8 cellular contexts compared by ENCODE assay signal in the genomic region with DNA sequence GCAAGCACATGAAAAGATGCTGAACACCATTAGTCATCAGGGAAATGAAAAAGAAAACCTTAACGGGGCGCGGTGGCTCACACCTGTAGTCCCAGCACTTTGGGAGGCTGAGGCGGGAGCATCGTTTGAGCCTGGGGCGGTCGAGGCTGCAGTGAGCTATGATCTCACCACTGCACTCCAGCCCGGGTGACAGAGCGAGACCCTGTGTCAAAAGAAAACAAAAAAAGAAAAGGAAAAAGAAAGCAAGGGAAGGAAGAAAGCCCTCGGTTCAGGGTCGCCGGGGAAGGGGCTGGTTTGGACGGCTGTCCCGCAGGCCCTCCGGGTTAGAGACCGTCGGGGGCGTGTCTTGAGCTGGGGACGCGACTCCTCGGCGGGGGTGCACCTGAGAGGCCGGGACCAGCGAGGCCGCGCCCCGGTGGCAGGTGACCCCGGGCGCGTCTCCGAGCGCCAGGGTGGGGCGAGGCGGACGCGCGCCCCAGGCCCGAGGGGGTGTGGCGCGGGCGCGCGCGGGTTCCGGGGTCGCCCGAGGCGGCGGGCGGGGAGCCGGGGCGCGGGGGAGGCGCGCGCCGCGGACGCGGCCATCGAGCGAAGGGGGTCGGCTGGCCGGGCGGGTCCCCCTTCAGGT. TPM values are rescaled to one million over a fixed set of nuclear protein-coding genes. Genes with fewer than 3 reads are reported as not detected.
DNase-seq lines count a peak whose midpoint lies in the region; ATAC-seq, FAIRE-seq and TF ChIP-seq lines count a peak whose summit lies in the region.

No MANE protein-coding gene starts in this region.

- peaks cover 5 to 7% of the 10 kb centered on the region in 2 donors for H3K36me3 Mint-ChIP-seq in activated naive CD4-positive, alpha-beta T cell treated with anti-CD3 and anti-CD28 coated beads, Interleukin-2, amount 50 U/mL, for 72 hours

- H2AFZ ChIP-seq in ACC112 (ENCODE audit: low read length, unreplicated experiment) (no peak overlapping the region), hepatocyte (peak overlapping the region; percentile 57)

- H3K4me3 ChIP-seq in ACC112 (ENCODE audit: low read depth, low read length) (peak overlapping the region; percentile 91), hepatocyte (peak overlapping the region; percentile 29), small intestine (ENCODE audit: low read depth in 1 of 2, low read length in 2 of 2) (peak overlapping the region; percentile 23 to 62)

- peak overlapping the region; percentile 85 to 97 for H3K27ac Mint-ChIP-seq in activated naive CD4-positive, alpha-beta T cell treated with anti-CD3 and anti-CD28 coated beads, Interleukin-2, amount 50 U/mL, for 72 hours

- H3K79me2 ChIP-seq in ACC112 (ENCODE audit: control insufficient read depth, insufficient read depth, low read length, unreplicated experiment) (peaks cover 36% of the 10 kb centered on the region), hepatocyte (peaks cover 23% of the 10 kb centered on the region)

- H3K4me2 ChIP-seq in hepatocyte = peak overlapping the region; percentile 74

- H3K9me3 Mint-ChIP-seq in activated naive CD4-positive, alpha-beta T cell treated with anti-CD3 and anti-CD28 coated beads, Interleukin-2, amount 50 U/mL, for 72 hours = no peaks in the 10 kb centered on the region

- H3K27ac ChIP-seq in ACC112 (ENCODE audit: low read depth, low read length) = peak overlapping the region; percentile 60; the same call in 1 of the 2 replicates
- H3K27ac ChIP-seq in hepatocyte = peak overlapping the region; percentile 80
- H3K27ac ChIP-seq in small intestine (ENCODE audit: low read depth in 1 of 2, low read length in 1 of 2) = peak overlapping the region in 1 of 2 donors; percentile 62

- H3K9me3 ChIP-seq in hepatocyte (ENCODE audit: low read depth) (no peaks in the 10 kb centered on the region), small intestine (ENCODE audit: control insufficient read depth, low read depth) (no peaks in the 10 kb centered on the region)

- H3K27me3 ChIP-seq in ACC112 (ENCODE audit: insufficient read depth, low read length) = no peaks in the 10 kb centered on the region
- no peaks in the 10 kb centered on the region for H3K27me3 ChIP-seq in hepatocyte
- no peaks in the 10 kb centered on the region for H3K27me3 ChIP-seq in small intestine (ENCODE audit: control insufficient read depth in 2 of 2, insufficient read depth in 2 of 2, low read length in 2 of 2)

- WGBS in hepatocyte (ENCODE audit: low lambda C conversion rate, missing lambda C conversion rate) = 70% methylated on average over 18 of the region's 65 CpGs
- WGBS in small intestine, 3 donors = 2 to 44% (median 17%) methylated on average over 34 to 65 of the region's 65 CpGs

- ATAC-seq in GM18511 (IDR thresholded peaks at IDR 0.05; ENCODE audit: unreplicated experiment) = peak; percentile 60
- peak; percentile 50 for ATAC-seq in HG03108 (IDR thresholded peaks at IDR 0.05; ENCODE audit: unreplicated experiment)
- peak; percentile 69 to 78 for ATAC-seq in activated naive CD4-positive, alpha-beta T cell treated with anti-CD3 and anti-CD28 coated beads, Interleukin-2, amount 50 U/mL, for 72 hours

- FAIRE-seq in small intestine (lab: Jason Lieb, UNC) = no peak

- H4K20me1 ChIP-seq in hepatocyte (ENCODE audit: insufficient read depth, poor library complexity, severe bottlenecking) = no peaks in the 10 kb centered on the region

- DNase-seq in NCI-H774 (lab: John Stamatoyannopoulos, UW) (peak; percentile 69), hepatocyte (ENCODE audit: low spot score) (peak; percentile 75), small intestine (peak; percentile 59), A172 (ENCODE audit: low spot score) (no peak)
- peak in 1 of 2 donors; percentile 50 for DNase-seq in activated naive CD4-positive, alpha-beta T cell treated with anti-CD3 and anti-CD28 coated beads, Interleukin-2, amount 50 U/mL, for 72 hours (ENCODE audit: low spot score in 2 of 2)

- TF ChIP-seq CTCF in hepatocyte (IDR thresholded peaks at IDR 0.05; ENCODE audit: poor library complexity) = no peak

- no peaks in the 10 kb centered on the region for H3K36me3 ChIP-seq in ACC112 (ENCODE audit: insufficient read depth, low read length)
- no peaks in the 10 kb centered on the region for H3K36me3 ChIP-seq in hepatocyte (replicated peaks; ENCODE audit: insufficient read depth, low read depth)
- no peaks in the 10 kb centered on the region for H3K36me3 ChIP-seq in small intestine (ENCODE audit: control insufficient read depth in 2 of 2, insufficient read depth in 2 of 2, low read length in 2 of 2)

- H3K4me1 ChIP-seq in ACC112 (ENCODE audit: control insufficient read depth, insufficient read depth, low read length, unreplicated experiment) (no peaks in the 10 kb centered on the region), hepatocyte (ENCODE audit: insufficient read depth) (no peaks in the 10 kb centered on the region), small intestine (ENCODE audit: control insufficient read depth in 2 of 2, insufficient read depth in 1 of 2, low read depth in 1 of 2, low read length in 1 of 2) (peaks cover 0 to 6% of the 10 kb centered on the region in 2 donors)

- H3K9me2 ChIP-seq in hepatocyte (replicated peaks; ENCODE audit: insufficient read depth) = no peaks in the 10 kb centered on the region

RNA-seq across cellular contexts. Expression of gene PLXNA3, which starts 0.5 kb away (rescaled TPM):
- 10 to 100 TPM; 37.2 to 40.4 TPM for total RNA-seq in activated naive CD4-positive, alpha-beta T cell treated with anti-CD3 and anti-CD28 coated beads, Interleukin-2, amount 50 U/mL, for 72 hours
- total RNA-seq in hepatocyte = 10.6 and 14.1 TPM in 2 replicates
- polyA plus RNA-seq in hepatocyte = 23.2 and 28.7 TPM in 2 replicates
- 10 to 100 TPM in 1 of 3 donors, 1 to 10 TPM in 2; 3.2 to 10.7 (median 8.4) TPM for polyA plus RNA-seq in small intestine
- total RNA-seq in A172 (2014; rRNA removed; shearing (Covaris generic)) = 9.7 and 14.3 TPM in 2 replicates

RNA-seq across cellular contexts. Expression of gene FAM50A, which starts 13.7 kb away (rescaled TPM):
- 10 to 100 TPM; 53.0 to 68.5 TPM for total RNA-seq in activated naive CD4-positive, alpha-beta T cell treated with anti-CD3 and anti-CD28 coated beads, Interleukin-2, amount 50 U/mL, for 72 hours
- total RNA-seq in hepatocyte = 52.1 and 65.9 TPM in 2 replicates
- polyA plus RNA-seq in hepatocyte (147 and 178 TPM in 2 replicates), small intestine (100 to 1,000 TPM in 2 of 3 donors, 10 to 100 TPM in 1; 72.8 to 181 (median 165) TPM)
- 110 and 137 TPM in 2 replicates for total RNA-seq in A172 (2014; rRNA removed; shearing (Covaris generic))

RNA-seq across cellular contexts. Expression of gene GDI1, which starts 20.6 kb away (rescaled TPM):
- 100 to 1,000 TPM in 1 of 2 donors, 10 to 100 TPM in 1; 96.4 to 213 TPM for total RNA-seq in activated naive CD4-positive, alpha-beta T cell treated with anti-CD3 and anti-CD28 coated beads, Interleukin-2, amount 50 U/mL, for 72 hours
- total RNA-seq in hepatocyte = 82.7 and 101 TPM in 2 replicates
- 102 and 132 TPM in 2 replicates for polyA plus RNA-seq in hepatocyte
- 10 to 100 TPM; 59.2 to 65.9 (median 59.3) TPM for polyA plus RNA-seq in small intestine
- 143 and 229 TPM in 2 replicates for total RNA-seq in A172 (2014; rRNA removed; shearing (Covaris generic))

RNA-seq across cellular contexts. Expression of gene LAGE3, which starts 21.5 kb away (rescaled TPM):
- total RNA-seq in activated naive CD4-positive, alpha-beta T cell treated with anti-CD3 and anti-CD28 coated beads, Interleukin-2, amount 50 U/mL, for 72 hours = 10 to 100 TPM; 44.9 to 46.0 TPM
- 32.2 and 40.0 TPM in 2 replicates for total RNA-seq in hepatocyte
- polyA plus RNA-seq in hepatocyte = 49.4 and 50.8 TPM in 2 replicates
- 10 to 100 TPM in 2 of 3 donors, 1 to 10 TPM in 1; 8.1 to 25.5 (median 18.1) TPM for polyA plus RNA-seq in small intestine
- 70.5 and 109 TPM in 2 replicates for total RNA-seq in A172 (2014; rRNA removed; shearing (Covaris generic))

RNA-seq across cellular contexts. Expression of gene UBL4A, which starts 28.8 kb away (rescaled TPM):
- 10 to 100 TPM; 39.6 to 40.4 TPM for total RNA-seq in activated naive CD4-positive, alpha-beta T cell treated with anti-CD3 and anti-CD28 coated beads, Interleukin-2, amount 50 U/mL, for 72 hours
- total RNA-seq in hepatocyte = 25.0 and 26.7 TPM in 2 replicates
- polyA plus RNA-seq in hepatocyte (29.9 and 34.0 TPM in 2 replicates), small intestine (10 to 100 TPM; 26.5 to 32.3 (median 30.2) TPM)
- 116 and 139 TPM in 2 replicates for total RNA-seq in A172 (2014; rRNA removed; shearing (Covaris generic))

Comparison
In these comparisons a context has a peak if more than half of its experiments do, and no peak if none do; other contexts are left out.
1. H3K4me3 ChIP-seq: peak in every context shown above with its lines; median percentile 91 in ACC112; 42 in small intestine; 29 in hepatocyte.